Comparison of ENCODE assay signal across 8 cellular contexts in the genomic region with DNA sequence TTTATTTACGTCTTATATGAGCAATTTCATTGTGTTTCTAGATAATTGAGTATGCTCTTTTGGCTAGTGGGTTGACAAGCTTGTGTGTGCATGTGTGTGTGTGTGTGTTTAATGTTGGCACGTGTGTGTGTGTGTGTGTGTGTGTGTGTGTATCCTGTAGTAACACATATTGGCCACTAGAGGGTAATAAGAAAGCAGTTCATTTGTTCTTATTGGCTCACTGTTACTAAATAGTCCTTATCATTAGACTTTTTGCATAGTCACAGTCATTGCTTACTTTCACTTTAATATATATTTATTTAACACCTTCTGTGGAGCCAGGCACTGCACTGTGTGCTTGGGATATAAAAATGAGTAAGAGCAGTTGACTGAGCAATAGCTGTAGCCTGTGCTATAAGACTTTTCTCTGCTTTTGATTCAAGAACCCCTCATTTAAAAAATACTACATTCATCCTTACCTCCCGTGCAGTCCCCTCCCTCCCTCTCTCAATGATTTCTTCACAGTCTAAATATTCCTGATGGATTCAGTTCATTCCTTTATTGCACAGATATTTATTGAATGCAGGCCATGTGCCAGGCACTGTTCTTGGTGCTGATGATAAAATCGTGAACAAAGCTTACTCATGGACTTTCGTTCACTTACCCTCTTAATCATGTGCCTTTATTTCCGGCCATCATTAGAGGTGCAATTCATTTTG.
DNase-seq lines count a peak whose midpoint lies in the region; ATAC-seq and TF ChIP-seq lines count a peak whose summit lies in the region.

No MANE protein-coding gene starts in this region.

- H3K4me1 ChIP-seq in esophagus muscularis mucosa: peaks cover 67 to 85% (median 76%) of the 10 kb centered on the region in 4 donors

- intact Hi-C loops in esophagus muscularis mucosa (cut with DNase I): no loop called here

- no peak overlapping the region for H3K4me3 ChIP-seq in SU-DHL-6 (ENCODE audit: insufficient read depth, low read length, poor library complexity, severe bottlenecking)
- peak overlapping the region in 2 of 4 donors; percentile 1 to 41 for H3K4me3 ChIP-seq in esophagus muscularis mucosa

- no peaks in the 10 kb centered on the region for H3K27me3 ChIP-seq in SU-DHL-6 (ENCODE audit: low read length)
- H3K27me3 ChIP-seq in esophagus muscularis mucosa: no peaks in the 10 kb centered on the region

- peak overlapping the region; percentile 2 for H3K4me2 ChIP-seq in SU-DHL-6 (ENCODE audit: low read depth, low read length, poor library complexity, severe bottlenecking)

- peaks cover 37% of the 10 kb centered on the region for H4K20me1 ChIP-seq in SU-DHL-6 (ENCODE audit: low read depth, low read length)

- H3K9me3 ChIP-seq in SU-DHL-6 (ENCODE audit: insufficient read depth, low read length): no peaks in the 10 kb centered on the region
- H3K9me3 ChIP-seq in esophagus muscularis mucosa: no peaks in the 10 kb centered on the region

- no peak overlapping the region for H3K9ac ChIP-seq in SU-DHL-6 (ENCODE audit: low read length)

- H3K9me2 ChIP-seq in SU-DHL-6 (replicated peaks; ENCODE audit: insufficient read depth, low read length): no peaks in the 10 kb centered on the region

- DNase-seq in NOMO-1 treated with DMSO at 0.1 percent for 48 hours (lab: John Stamatoyannopoulos, UW; ENCODE audit: unreplicated experiment) (peak; percentile 45), NOMO-1 treated with dmso at 0.1 percent for 144 hours (lab: John Stamatoyannopoulos, UW; ENCODE audit: unreplicated experiment) (no peak), HUDEP-2 (lab: John Stamatoyannopoulos, UW; ENCODE audit: unreplicated experiment in 76 of 76) (peak in 39 of 76 experiments; percentile 13 to 77 (median 46)), esophagus muscularis mucosa (ENCODE audit: extremely low spot score) (no peak), omental fat pad (ENCODE audit: low spot score) (no peak)

- H3F3A ChIP-seq in SU-DHL-6 (ENCODE audit: insufficient read depth): peaks cover 20% of the 10 kb centered on the region; the same call in 1 of the 2 replicates

- peaks cover 100% of the 10 kb centered on the region for H3K79me2 ChIP-seq in SU-DHL-6 (ENCODE audit: insufficient read depth, low read length)

- peaks cover 16% of the 10 kb centered on the region; the same call in 1 of the 2 replicates for H3K36me3 ChIP-seq in SU-DHL-6 (ENCODE audit: low read length)
- H3K36me3 ChIP-seq in esophagus muscularis mucosa: no peaks in the 10 kb centered on the region

- H3K27ac ChIP-seq in SU-DHL-6 (ENCODE audit: low read depth, low read length) (no peak overlapping the region), esophagus muscularis mucosa (replicated peaks in 1 of 4) (peak overlapping the region in 1 of 4 donors; percentile 32)

- TF ChIP-seq EP300 in esophagus muscularis mucosa (IDR thresholded peaks at IDR 0.05): no peak

- ATAC-seq in omental fat pad (ENCODE audit: low FRiP score) (peak; percentile 58), GM21528 (IDR thresholded peaks at IDR 0.05; ENCODE audit: low FRiP score, unreplicated experiment) (no peak), GM18858 (IDR thresholded peaks at IDR 0.05; ENCODE audit: unreplicated experiment) (no peak)

- peak; percentile 60 for TF ChIP-seq CTCF in SU-DHL-6 (IDR thresholded peaks at IDR 0.05; ENCODE audit: insufficient read depth, low read length, poor library complexity, severe bottlenecking)
- peak; percentile 44 to 58 (median 51) for TF ChIP-seq CTCF in esophagus muscularis mucosa (IDR thresholded peaks at IDR 0.05)
- TF ChIP-seq CTCF in omental fat pad (IDR thresholded peaks at IDR 0.05): peak in 2 of 3 donors; percentile 26 to 67

- no peak for TF ChIP-seq POLR2A in esophagus muscularis mucosa (IDR thresholded peaks at IDR 0.05; ENCODE audit: low read depth)

- no peak overlapping the region for H2AFZ ChIP-seq in SU-DHL-6 (ENCODE audit: low read depth, low read length, severe bottlenecking)

- 24% methylated on average over 6 of the region's 6 CpGs for WGBS in esophagus muscularis mucosa

Comparison
In these comparisons a context has a peak if more than half of its experiments do, and no peak if none do; other contexts are left out.
1. DNase-seq: peak in NOMO-1 treated with DMSO at 0.1 percent for 48 hours (single experiment) and HUDEP-2 (39 of 76); none in NOMO-1 treated with dmso at 0.1 percent for 144 hours (single experiment), esophagus muscularis mucosa (single experiment) and omental fat pad (single experiment).
2. Peak in every context shown above with its lines, with median percentiles within 50 percentile points of each other: CTCF ChIP-seq.